In genomic region chr16:8739151-8739550, GRCh38 we compare ENCODE assay signal across 9 cellular contexts.
"Had no signal": no experiment of that assay in that cellular context is flagged by ENCODE, and none has a peak within 500 bp of the region (broad histone marks: within the 10 kb centered on the region; RNA-seq: fewer than 3 reads in every experiment).

No MANE protein-coding gene starts in this region.

- H3K27ac ChIP-seq: GM23248, HL-60 had no signal

- H3K9ac ChIP-seq: GM23248 had no signal

- H3K4me3 ChIP-seq: GM23248, HAP-1, K562 had no signal

- H3K36me3 ChIP-seq: HAP-1 had no signal

- H3K4me1 ChIP-seq: HAP-1 had no signal

- DNase-seq: GM23248, GOT3, H7, HFFc6, IMR-90 had no signal

- H3K9me3 ChIP-seq: HAP-1 had no signal

- ATAC-seq: HCT116, K562 had no signal
